11 cellular contexts compared by ENCODE assay signal in genomic region chr3:37072892-37073291, GRCh38.
DNase-seq lines count a peak whose midpoint lies in the region; ATAC-seq lines count a peak whose summit lies in the region.
"Had no signal": no experiment of that assay in that cellular context is flagged by ENCODE, and none has a peak within 500 bp of the region (broad histone marks: within the 10 kb centered on the region; RNA-seq: fewer than 3 reads in every experiment).

No MANE protein-coding gene starts in this region.

- H4K20me1 ChIP-seq in BLaER1 treated with 17β-estradiol and CSF1 and Interleukin-3, amounts not matched to agents 10 nM and 100 nM = no peaks in the 10 kb centered on the region

- no peaks in the 10 kb centered on the region for H3K9me3 ChIP-seq in BLaER1 treated with 17β-estradiol and CSF1 and Interleukin-3, amounts not matched to agents 10 nM and 100 nM (replicated peaks in 1 of 11)

- H3K4me1 ChIP-seq in BLaER1 treated with 17β-estradiol and CSF1 and Interleukin-3, amounts not matched to agents 10 nM and 100 nM = peaks cover 7 to 22% (median 13%) of the 10 kb centered on the region in 10 experiments

- H3K9ac ChIP-seq in BLaER1 treated with 17β-estradiol and CSF1 and Interleukin-3, amounts not matched to agents 10 nM and 100 nM = 0 out of 22 replicates have a peak overlapping the region, but pooled peaks of 1 of the 11 experiments have one; percentile 4

- peak overlapping the region; percentile 5 to 61 (median 50); a peak in 19 of 22 replicates for H3K4me2 ChIP-seq in BLaER1 treated with 17β-estradiol and CSF1 and Interleukin-3, amounts not matched to agents 10 nM and 100 nM

- peaks cover 47 to 84% (median 61%) of the 10 kb centered on the region in 11 experiments for H3K36me3 ChIP-seq in BLaER1 treated with 17β-estradiol and CSF1 and Interleukin-3, amounts not matched to agents 10 nM and 100 nM

- H3K27ac ChIP-seq in BLaER1 treated with 17β-estradiol and CSF1 and Interleukin-3, amounts not matched to agents 10 nM and 100 nM = no peak overlapping the region

- ATAC-seq in HG02588 (IDR thresholded peaks at IDR 0.05; ENCODE audit: unreplicated experiment) (no peak), GM19455 (IDR thresholded peaks at IDR 0.05; ENCODE audit: unreplicated experiment) (no peak), GM21423 (IDR thresholded peaks at IDR 0.05; ENCODE audit: unreplicated experiment) (no peak)
- ATAC-seq: HCT116 had no signal

- H3K4me3 ChIP-seq in BLaER1 treated with 17β-estradiol and CSF1 and Interleukin-3, amounts not matched to agents 10 nM and 100 nM = no peak overlapping the region
- no peak overlapping the region for H3K4me3 ChIP-seq in Jurkat, Clone E6-1 (ENCODE audit: low read length)

- H3K27me3 ChIP-seq in BLaER1 treated with 17β-estradiol and CSF1 and Interleukin-3, amounts not matched to agents 10 nM and 100 nM = no peaks in the 10 kb centered on the region

- DNase-seq in Jurkat, Clone E6-1 (ENCODE audit: low read depth, low spot score) = peak; percentile 81
- peak; percentile 42 for DNase-seq in amniotic stem cell (lab: John Stamatoyannopoulos, UW)
- peak; percentile 12 to 83 for DNase-seq in lung microvascular endothelial cell (ENCODE audit: low read depth in 2 of 2)
- DNase-seq in central memory CD4-positive, alpha-beta T cell = no peak
- DNase-seq: activated B cell treated with CpG ODN at 0.5 μM for 24 hours, NCI-H1048 had no signal
